1 cellular context compared by ENCODE assay signal in the genomic region with DNA sequence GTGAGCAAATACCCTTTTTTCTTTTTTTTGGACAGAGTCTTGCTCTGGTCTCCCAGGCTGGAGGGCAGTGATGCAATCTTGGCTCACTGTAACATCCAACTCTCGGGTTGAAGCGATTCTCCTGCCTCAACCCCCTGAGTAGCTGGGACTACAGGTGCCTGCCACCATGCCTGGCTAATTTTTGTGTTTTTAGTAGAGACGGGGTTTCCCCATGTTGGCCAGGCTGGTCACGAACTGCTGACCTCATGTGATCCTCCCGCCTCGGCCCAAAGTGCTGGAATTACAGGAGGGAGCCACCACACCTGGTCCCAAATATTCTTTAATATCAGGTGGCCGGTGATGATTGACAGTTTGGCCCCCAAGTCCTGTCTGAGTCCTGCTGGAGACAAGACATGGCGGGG.
TF ChIP-seq lines count a peak whose summit lies in the region.

No MANE protein-coding gene starts in this region.

TF ChIP-seq in HepG2, 621 proteins besides CTCF, POLR2A, EP300 and RAD21:
- TF ChIP-seq MEIS2 (CRISPR knock-in tag; IDR thresholded peaks at IDR 0.05) = no peak
- TF ChIP-seq ZNF354B (CRISPR knock-in tag; IDR thresholded peaks at IDR 0.05) = no peak
- no peak for TF ChIP-seq HNRNPL (IDR thresholded peaks at IDR 0.05; ENCODE audit: low read depth, low read length)
- no peak for TF ChIP-seq ZNF260 (CRISPR knock-in tag; IDR thresholded peaks at IDR 0.05; ENCODE audit: borderline replicate concordance, low read depth)
- TF ChIP-seq CEBPB (IDR thresholded peaks at IDR 0.05; ENCODE audit: borderline replicate concordance, low read depth, low read length) = peak; percentile 58; the same call in 1 of the 2 replicates
- no peak for TF ChIP-seq GABPA (IDR thresholded peaks at IDR 0.05; ENCODE audit: low read depth, low read length)
- TF ChIP-seq GABPA (CRISPR knock-in tag; IDR thresholded peaks at IDR 0.05; ENCODE audit: low read depth) = no peak
